In the genomic region with DNA sequence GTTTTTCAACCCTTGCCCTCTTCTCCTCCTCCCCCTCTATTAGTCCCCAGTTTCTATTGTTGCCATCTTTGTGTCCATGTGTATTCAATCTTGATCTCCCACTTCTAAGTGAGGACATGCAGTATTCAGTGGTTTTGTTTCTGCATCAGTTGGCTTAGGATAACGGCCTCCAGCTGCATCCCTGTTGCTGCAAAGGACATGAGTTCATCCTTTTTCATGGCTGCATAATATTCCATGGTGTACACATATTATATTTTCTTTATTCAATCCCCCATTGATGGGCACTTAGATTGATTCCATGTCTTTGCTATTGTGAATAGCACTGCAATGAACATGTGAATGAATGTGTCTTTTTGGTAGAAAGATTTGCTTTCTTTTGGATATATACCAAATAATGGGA, we compare ENCODE assay signal across 32 cellular contexts.
"Had no signal": no experiment of that assay in that cellular context is flagged by ENCODE, and none has a peak within 500 bp of the region (broad histone marks: within the 10 kb centered on the region; RNA-seq: fewer than 3 reads in every experiment).

No MANE protein-coding gene starts in this region.

- H3K27me3 ChIP-seq: brain microvascular endothelial cell had no signal

- FAIRE-seq: astrocyte, bronchial epithelial cell, endometrium, endothelial cell of umbilical vein had no signal

- H3K4me3 ChIP-seq: coronary artery, esophagus squamous epithelium, gastroesophageal sphincter, heart right ventricle had no signal

- H3K4me1 ChIP-seq: esophagus squamous epithelium, gastroesophageal sphincter, heart right ventricle had no signal

- H3K9me3 ChIP-seq: esophagus squamous epithelium had no signal

- H3K9me3 Mint-ChIP-seq: activated CD8-positive, alpha-beta T cell treated with anti-CD3 and anti-CD28 coated beads for 36 hours; dendritic cell treated with granulocyte-macrophage colony-stimulating factor and Interleukin-4, amounts not matched to agents 40 ng/mL and 50 ng/mL, for 4 days had no signal

- H3K4me3 Mint-ChIP-seq: activated B cell treated with CpG ODN at 0.5 μM for 24 hours; activated CD8-positive, alpha-beta T cell treated with anti-CD3 and anti-CD28 coated beads for 36 hours; activated naive CD8-positive, alpha-beta T cell; activated T-cell treated with anti-CD3 and anti-CD28 coated beads, Interleukin-2, amount 50 U/mL, for 4 hours; activated T-helper 17 cell treated with anti-CD3 and anti-CD28 coated beads, Interleukin-2, amount 50 U/mL, for 72 hours; central memory CD8-positive, alpha-beta T cell; dendritic cell treated with granulocyte-macrophage colony-stimulating factor and Interleukin-4, amounts not matched to agents 40 ng/mL and 50 ng/mL, for 4 days; effector memory CD8-positive, alpha-beta T cell had no signal

- H3K27me3 Mint-ChIP-seq: activated B cell treated with CpG ODN at 0.5 μM for 24 hours had no signal

- DNase-seq: activated B cell treated with CpG ODN at 0.5 μM for 24 hours; activated CD4-positive, alpha-beta T cell treated with anti-CD3 and anti-CD28 coated beads for 48 hours; activated CD4-positive, alpha-beta T cell treated with anti-CD3 and anti-CD28 coated beads, Interleukin-2, amount 50 U/mL, for 1 hour; activated CD4-positive, alpha-beta T cell treated with anti-CD3 and anti-CD28 coated beads, Interleukin-2, amount 50 U/mL, for 48 hours; activated CD8-positive, alpha-beta memory T cell treated with anti-CD3 and anti-CD28 coated beads for 24 hours; activated CD8-positive, alpha-beta T cell treated with anti-CD3 and anti-CD28 coated beads for 36 hours; activated effector memory CD4-positive, alpha-beta T cell treated with Interleukin-2 at 50 U/mL for 16 hours; activated gamma-delta T cell treated with Interleukin-2 at 50 U/mL for 16 hours; activated naive CD4-positive, alpha-beta T cell treated with anti-CD3 and anti-CD28 coated beads, Interleukin-2, amount 50 U/mL, for 16 hours; activated naive CD4-positive, alpha-beta T cell treated with Interleukin-2 at 50 U/mL for 16 hours; activated T-cell treated with anti-CD3 and anti-CD28 coated beads, Interleukin-2, amount 50 U/mL, for 4 hours; amniotic stem cell; anterior cingulate cortex; brain microvascular endothelial cell; effector CD4-positive, alpha-beta T cell; effector memory CD8-positive, alpha-beta T cell; esophagus squamous epithelium; foreskin melanocyte; heart right ventricle; T-helper 2 cell had no signal

- H3K36me3 Mint-ChIP-seq: activated naive CD8-positive, alpha-beta T cell had no signal

- ATAC-seq: activated CD4-positive, CD25-positive, alpha-beta regulatory T cell treated with anti-CD3 and anti-CD28 coated beads, Interleukin-2, amount 50 U/mL, for 24 hours; activated CD8-positive, alpha-beta T cell treated with anti-CD3 and anti-CD28 coated beads for 36 hours; activated T-cell treated with anti-CD3 and anti-CD28 coated beads, Interleukin-2, amount 50 U/mL, for 4 hours; activated T-helper 17 cell treated with anti-CD3 and anti-CD28 coated beads, Interleukin-2, amount 50 U/mL, for 72 hours; effector memory CD8-positive, alpha-beta T cell; gastroesophageal sphincter; heart right ventricle had no signal

- H3K27ac Mint-ChIP-seq: activated B cell treated with CpG ODN at 0.5 μM for 24 hours; activated CD8-positive, alpha-beta T cell treated with anti-CD3 and anti-CD28 coated beads for 36 hours; activated naive CD8-positive, alpha-beta T cell; activated T-helper 17 cell treated with anti-CD3 and anti-CD28 coated beads, Interleukin-2, amount 50 U/mL, for 72 hours; dendritic cell treated with granulocyte-macrophage colony-stimulating factor and Interleukin-4, amounts not matched to agents 40 ng/mL and 50 ng/mL, for 4 days; effector memory CD8-positive, alpha-beta T cell had no signal

- H3K36me3 ChIP-seq: brain microvascular endothelial cell, esophagus squamous epithelium, gastroesophageal sphincter, heart right ventricle had no signal

- H3K4me1 Mint-ChIP-seq: activated B cell treated with CpG ODN at 0.5 μM for 24 hours; activated T-helper 17 cell treated with anti-CD3 and anti-CD28 coated beads, Interleukin-2, amount 50 U/mL, for 72 hours; central memory CD8-positive, alpha-beta T cell had no signal

- H3K27ac ChIP-seq: brain microvascular endothelial cell, coronary artery, epithelial cell of prostate, esophagus squamous epithelium, gastroesophageal sphincter, heart right ventricle had no signal
